ENCODE assay signal across 11 cellular contexts in the genomic region with DNA sequence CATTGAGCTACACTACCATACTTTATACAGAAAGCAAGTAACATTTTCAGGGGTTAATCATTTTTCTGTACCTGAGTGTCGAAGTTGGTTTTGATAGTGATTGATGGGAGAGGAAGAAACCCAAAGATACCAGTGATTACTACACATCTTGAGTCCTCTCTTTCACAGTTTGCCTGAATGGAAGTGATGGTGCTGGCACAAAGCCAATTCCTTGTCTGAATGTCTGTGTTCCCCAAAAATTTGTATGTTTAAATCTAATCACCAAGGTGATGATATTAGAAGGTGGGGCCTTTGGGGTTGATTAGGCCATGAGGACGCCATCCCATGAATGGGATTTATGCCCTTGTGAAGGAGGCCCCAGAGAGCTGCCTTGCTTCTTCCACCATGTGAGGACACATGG.
"Had no signal": no experiment of that assay in that cellular context is flagged by ENCODE, and none has a peak within 500 bp of the region (broad histone marks: within the 10 kb centered on the region; RNA-seq: fewer than 3 reads in every experiment).

No MANE protein-coding gene starts in this region.

- H3K4me1 ChIP-seq: HAP-1 had no signal

- H3K4me2 ChIP-seq: GM23338 had no signal

- H3K36me3 ChIP-seq: HAP-1 had no signal

- ATAC-seq: GM23338, HCT116 had no signal

- H3K9me3 ChIP-seq: HAP-1 had no signal

- H3K27ac ChIP-seq: GM23248 had no signal

- H3K9ac ChIP-seq: GM23248 had no signal

- H2AFZ ChIP-seq: GM23248, GM23338 had no signal

- FAIRE-seq: H1, H54 had no signal

- H3K4me3 ChIP-seq: GM23248, GM23338, HAP-1 had no signal

- DNase-seq: GM23248, GOT3, H7, H9, HCEC 1CT, HFFc6 had no signal
